Comparison of ENCODE assay signal across 8 cellular contexts in genomic region chr1:218304281-218305039, GRCh38. TPM values are rescaled to one million over a fixed set of nuclear protein-coding genes. Genes with fewer than 3 reads are reported as not detected.
DNase-seq lines count a peak whose midpoint lies in the region; ATAC-seq and TF ChIP-seq lines count a peak whose summit lies in the region.

No MANE protein-coding gene starts in this region.

- no peaks in the 10 kb centered on the region for H3K27me3 Mint-ChIP-seq in WTC11 (ENCODE audit: low read depth)
- no peaks in the 10 kb centered on the region for H3K27me3 Mint-ChIP-seq in nephron progenitor cell (ENCODE audit: low read depth, poor library complexity)
- H3K27me3 Mint-ChIP-seq in CD14-positive monocyte (ENCODE audit: low read depth in 3 of 3) = no peaks in the 10 kb centered on the region
- no peaks in the 10 kb centered on the region for H3K27me3 Mint-ChIP-seq in Calu3 (ENCODE audit: unreplicated experiment)

- no peak overlapping the region for H3K4me3 ChIP-seq in KMS-11 (IDR thresholded peaks at IDR 0.05; ENCODE audit: insufficient read depth, low read depth, low read length)

- no peak overlapping the region for H2AFZ ChIP-seq in KMS-11 (ENCODE audit: low read depth)

- POLR2A ChIA-PET in WTC11 (lab: Charles Lee) = no interaction called here

- H3K27ac Mint-ChIP-seq in WTC11 (peak overlapping the region; percentile 48), nephron progenitor cell (peak overlapping the region; percentile 9), CD14-positive monocyte (peak overlapping the region in 2 of 7 donors; percentile 42 to 74), Calu3 (ENCODE audit: unreplicated experiment) (no peak overlapping the region)

- H3K4me3 Mint-ChIP-seq in WTC11 (no peak overlapping the region), nephron progenitor cell (no peak overlapping the region), CD14-positive monocyte (no peak overlapping the region), Calu3 (ENCODE audit: low read depth, unreplicated experiment) (no peak overlapping the region)

- no TSS peak for BruUV-seq in Calu3 (replicated peaks; lab: Mats Ljungman, UMichigan)

- H3K4me1 Mint-ChIP-seq in WTC11 (peaks cover 63% of the 10 kb centered on the region), nephron progenitor cell (no peaks in the 10 kb centered on the region), CD14-positive monocyte (no peaks in the 10 kb centered on the region), Calu3 (ENCODE audit: low read depth, unreplicated experiment) (peaks cover 8% of the 10 kb centered on the region)

- H3K36me3 Mint-ChIP-seq in WTC11 = peaks cover 23% of the 10 kb centered on the region
- peaks cover 17% of the 10 kb centered on the region for H3K36me3 Mint-ChIP-seq in nephron progenitor cell (ENCODE audit: low read depth)
- H3K36me3 Mint-ChIP-seq in CD14-positive monocyte = peaks cover 33 to 37% of the 10 kb centered on the region in 2 donors
- peaks cover 6% of the 10 kb centered on the region for H3K36me3 Mint-ChIP-seq in Calu3 (ENCODE audit: insufficient read depth, unreplicated experiment)

- 0 out of 2 replicates have a peak, but pooled peaks have one; percentile 1 for TF ChIP-seq CTCF in KMS-11 (conservative IDR thresholded peaks at IDR 0.05; ENCODE audit: low read depth, low read length)
- no peak for TF ChIP-seq CTCF in WTC11 (IDR thresholded peaks at IDR 0.05)
- no peak for TF ChIP-seq CTCF in nephron progenitor cell (IDR thresholded peaks at IDR 0.05)
- TF ChIP-seq CTCF in CD14-positive monocyte (IDR thresholded peaks at IDR 0.05) = no peak
- no peak for TF ChIP-seq CTCF in Calu3 (IDR thresholded peaks at IDR 0.05; ENCODE audit: unreplicated experiment)

- H3K36me3 ChIP-seq in KMS-11 (ENCODE audit: insufficient read depth) = no peaks in the 10 kb centered on the region

- H3K4me2 ChIP-seq in KMS-11 = peak overlapping the region; percentile 38

- H3K9me3 Mint-ChIP-seq in WTC11 (no peaks in the 10 kb centered on the region), nephron progenitor cell (no peaks in the 10 kb centered on the region), CD14-positive monocyte (no peaks in the 10 kb centered on the region), Calu3 (ENCODE audit: low read depth, unreplicated experiment) (no peaks in the 10 kb centered on the region)

- no peaks in the 10 kb centered on the region for H3K27me3 ChIP-seq in KMS-11 (ENCODE audit: insufficient read depth, low read depth)

- DNase-seq in WTC11 (ENCODE audit: low spot score) = no peak
- no peak for DNase-seq in nephron progenitor cell
- DNase-seq in CD14-positive monocyte (ENCODE audit: low spot score) = no peak
- no peak for DNase-seq in central memory CD4-positive, alpha-beta T cell
- no peak for DNase-seq in Calu3
- DNase-seq in stimulated activated CD4-positive, alpha-beta T cell treated with anti-CD3 and anti-CD28 coated beads, Interleukin-2, amount 100 ng/mL, for 48 hours = no peak

- H3K27ac ChIP-seq in KMS-11 = peak overlapping the region; percentile 42

- intact Hi-C loops in CD14-positive monocyte (cut with micrococcal nuclease) = no loop called here
- intact Hi-C loops in Calu3 (cut with micrococcal nuclease; ENCODE audit: unreplicated experiment) = no loop called here

- peaks cover 5% of the 10 kb centered on the region; the same call in 1 of the 2 replicates for H4K20me1 ChIP-seq in KMS-11 (ENCODE audit: insufficient read depth)

- peak; percentile 90 for ATAC-seq in GM21786 (IDR thresholded peaks at IDR 0.05; ENCODE audit: unreplicated experiment)
- peak; percentile 71 for ATAC-seq in WTC11

- H3K4me1 ChIP-seq in KMS-11 (ENCODE audit: low read depth, poor library complexity, severe bottlenecking) = peaks cover 70% of the 10 kb centered on the region

- peaks cover 25% of the 10 kb centered on the region; the same call in 1 of the 2 replicates for H3K79me2 ChIP-seq in KMS-11 (ENCODE audit: insufficient read depth, low read depth)

- CTCF ChIA-PET in WTC11 (lab: Charles Lee) = interaction anchor here (1.2 kb wide), 1 partner anchor 1082 kb away, joined by 3 read pairs; no protein-coding TSS in a partner anchor
- CTCF ChIA-PET in Calu3 (lab: Charles Lee) = no interaction called here

- peak overlapping the region; percentile 3; the same call in 1 of the 2 replicates for H3K9ac ChIP-seq in KMS-11

TF ChIP-seq in WTC11, 78 proteins besides CTCF, POLR2A, EP300 and RAD21 (continues in another document):
- no peak for TF ChIP-seq ZNF671 (CRISPR knock-in tag; IDR thresholded peaks at IDR 0.05)
- TF ChIP-seq ZSCAN18 (CRISPR knock-in tag; IDR thresholded peaks at IDR 0.05) = no peak
- no peak for TF ChIP-seq SP1 (CRISPR knock-in tag; conservative IDR thresholded peaks at IDR 0.05)
- no peak for TF ChIP-seq TP53 (CRISPR knock-in tag; IDR thresholded peaks at IDR 0.05)
- TF ChIP-seq OVOL2 (CRISPR knock-in tag; IDR thresholded peaks at IDR 0.05; ENCODE audit: borderline replicate concordance) = no peak
- TF ChIP-seq ATF2 (CRISPR knock-in tag; IDR thresholded peaks at IDR 0.05; ENCODE audit: borderline replicate concordance, low read depth) = no peak
- no peak for TF ChIP-seq IRF2 (CRISPR knock-in tag; IDR thresholded peaks at IDR 0.05; ENCODE audit: borderline replicate concordance, low read depth)
- no peak for TF ChIP-seq FOXP4 (CRISPR knock-in tag; IDR thresholded peaks at IDR 0.05)
- TF ChIP-seq ZNF263 (CRISPR knock-in tag; IDR thresholded peaks at IDR 0.05; ENCODE audit: low read depth) = no peak
- no peak for TF ChIP-seq NR1H2 (CRISPR knock-in tag; IDR thresholded peaks at IDR 0.05)
- TF ChIP-seq STAT6 (CRISPR knock-in tag; conservative IDR thresholded peaks at IDR 0.05; ENCODE audit: low read depth) = no peak
- no peak for TF ChIP-seq SMAD4 (CRISPR knock-in tag; IDR thresholded peaks at IDR 0.05)
- TF ChIP-seq NFYB (CRISPR knock-in tag; conservative IDR thresholded peaks at IDR 0.05; ENCODE audit: low read depth) = no peak
- TF ChIP-seq SMAD3 (CRISPR knock-in tag; IDR thresholded peaks at IDR 0.05; ENCODE audit: borderline replicate concordance) = no peak

RNA-seq across cellular contexts. Expression of gene RRP15, which starts 19.4 kb away (rescaled TPM):
- total RNA-seq in WTC11 (2021) (32.3 to 36.0 TPM (median 32.4 TPM) in 3 replicates), Calu3 (2022) (43.8 and 44.0 TPM in 2 replicates)
- polyA plus RNA-seq in CD14-positive monocyte = 1 to 10 TPM; 4.6 to 7.6 TPM

RNA-seq across cellular contexts. Expression of gene TGFB2, which starts 40.7 kb away (rescaled TPM):
- total RNA-seq in WTC11 (2021) (1.0 to 2.5 TPM (median 1.5 TPM) in 3 replicates), Calu3 (2022) (32.2 and 37.6 TPM in 2 replicates)
- not detected for polyA plus RNA-seq in CD14-positive monocyte
